In genomic region chr5:112737472-112738179, GRCh38 we compare ENCODE assay signal across 8 cellular contexts. TPM values are rescaled to one million over a fixed set of nuclear protein-coding genes. Genes with fewer than 3 reads are reported as not detected.
DNase-seq lines count a peak whose midpoint lies in the region; ATAC-seq and TF ChIP-seq lines count a peak whose summit lies in the region.

Gene APC (plus strand): TSS chr5:112737885. CDS start chr5:112754891, 17,006 bp downstream.

- peak; percentile 100 for ATAC-seq in GM21515 (IDR thresholded peaks at IDR 0.05; ENCODE audit: unreplicated experiment)

- WGBS in esophagus squamous epithelium, 2 donors = 0% methylated on average over 15 of the region's 36 CpGs

- H3K4me1 ChIP-seq in HUES6 (ENCODE audit: control insufficient read depth, insufficient read depth, low read length) (peaks cover 7% of the 10 kb centered on the region), Peyer's patch (no peaks in the 10 kb centered on the region), esophagus squamous epithelium (peaks cover 6 to 43% (median 10%) of the 10 kb centered on the region in 3 donors), muscle layer of duodenum (ENCODE audit: control insufficient read depth in 1 of 2, insufficient read depth in 2 of 2, low read length in 2 of 2) (peaks cover 0 to 5% of the 10 kb centered on the region in 2 donors)

- peak within 1 kb of the TSS; percentile 67 for H3K9ac ChIP-seq in HUES6 (ENCODE audit: low read length)

- DNase-seq in DMS 273 treated with DMSO at 0.1 percent for 48 hours (lab: John Stamatoyannopoulos, UW) (peak; percentile 78), Peyer's patch (peak; percentile 86 to 93 (median 88)), esophagus squamous epithelium (lab: John Stamatoyannopoulos, UW) (peak; percentile 34)
- DNase-seq in activated T-cell treated with anti-CD3 and anti-CD28 coated beads, Interleukin-2, amount 50 U/mL, for 48 hours = peak; percentile 90
- peak; percentile 45 to 51 for DNase-seq in stimulated activated CD8-positive, alpha-beta memory T cell treated with anti-CD3 and anti-CD28 coated beads, Interleukin-7, amount 100 ng/mL, for 1 hour (ENCODE audit: low read depth in 2 of 2)

- H3K27me3 ChIP-seq in HUES6 (ENCODE audit: control insufficient read depth, insufficient read depth, low read length) (no peaks in the 10 kb centered on the region), Peyer's patch (no peaks in the 10 kb centered on the region), esophagus squamous epithelium (no peaks in the 10 kb centered on the region), muscle layer of duodenum (ENCODE audit: low read depth, low read length) (no peaks in the 10 kb centered on the region)

- intact Hi-C loops in esophagus squamous epithelium (cut with DNase I) = no loop called here

- H3K4me3 ChIP-seq in HUES6 (ENCODE audit: low read depth, low read length) (peak within 1 kb of the TSS; percentile 81), Peyer's patch (peak within 1 kb of the TSS; percentile 51 to 62 (median 57)), esophagus squamous epithelium (peak within 1 kb of the TSS; percentile 49 to 70 (median 61)), muscle layer of duodenum (ENCODE audit: low read depth in 1 of 2, low read length in 2 of 2) (peak within 1 kb of the TSS; percentile 84)

- TF ChIP-seq CTCF in Peyer's patch (IDR thresholded peaks at IDR 0.05) (peak in 4 of 6 experiments; percentile 10 to 27 (median 17)), esophagus squamous epithelium (IDR thresholded peaks at IDR 0.05) (peak in 3 of 6 experiments; percentile 22 to 34 (median 32))

- no peak within 1 kb of the TSS for H3K27ac ChIP-seq in HUES6 (ENCODE audit: low read depth, low read length)
- peak within 1 kb of the TSS; percentile 23 to 66 (median 36) for H3K27ac ChIP-seq in Peyer's patch
- H3K27ac ChIP-seq in esophagus squamous epithelium = peak within 1 kb of the TSS; percentile 55 to 75 (median 70)
- peak within 1 kb of the TSS; percentile 81 for H3K27ac ChIP-seq in muscle layer of duodenum (ENCODE audit: low read length)

- H3K36me3 ChIP-seq in HUES6 (ENCODE audit: control insufficient read depth, insufficient read depth, low read length) (no peaks in the 10 kb centered on the region), Peyer's patch (no peaks in the 10 kb centered on the region), esophagus squamous epithelium (no peaks in the 10 kb centered on the region), muscle layer of duodenum (ENCODE audit: control insufficient read depth in 1 of 2, insufficient read depth in 2 of 2, low read length in 2 of 2) (no peaks in the 10 kb centered on the region)

- H3K9me3 ChIP-seq in HUES6 (ENCODE audit: control insufficient read depth, insufficient read depth, low read depth, low read length) (no peaks in the 10 kb centered on the region), Peyer's patch (no peaks in the 10 kb centered on the region), esophagus squamous epithelium (no peaks in the 10 kb centered on the region), muscle layer of duodenum (ENCODE audit: control insufficient read depth in 1 of 2, low read length in 2 of 2) (no peaks in the 10 kb centered on the region)

- TF ChIP-seq POLR2A in Peyer's patch (IDR thresholded peaks at IDR 0.05) = no peak
- TF ChIP-seq POLR2A in esophagus squamous epithelium (IDR thresholded peaks at IDR 0.05) = peak in 1 of 4 donors; percentile 40

RNA-seq across cellular contexts. Expression of gene APC, which starts in this region (rescaled TPM):
- total RNA-seq in Peyer's patch (100 to 1,000 TPM in 2 of 4 donors, 10 to 100 TPM in 2; 71.0 to 148 (median 106) TPM), esophagus squamous epithelium (10 to 100 TPM; 34.7 to 75.0 (median 58.1) TPM)

Comparison
In these comparisons a context has a peak if more than half of its experiments do, and no peak if none do; other contexts are left out.
1. DNase-seq: peak in every context shown above with its lines; median percentile 90 in activated T-cell treated with anti-CD3 and anti-CD28 coated beads, Interleukin-2, amount 50 U/mL, for 48 hours; 88 in Peyer's patch; 78 in DMS 273 treated with DMSO at 0.1 percent for 48 hours; 48 in stimulated activated CD8-positive, alpha-beta memory T cell treated with anti-CD3 and anti-CD28 coated beads, Interleukin-7, amount 100 ng/mL, for 1 hour; 34 in esophagus squamous epithelium.